ENCODE assay signal across 19 cellular contexts in genomic region chr2:46066116-46066515, GRCh38.
A peak's percentile ranks its signal among the peaks of the same experiment; 100 is the strongest.
DNase-seq lines count a peak whose midpoint lies in the region; ATAC-seq and TF ChIP-seq lines count a peak whose summit lies in the region.
"Had no signal": no experiment of that assay in that cellular context is flagged by ENCODE, and none has a peak within 500 bp of the region (broad histone marks: within the 10 kb centered on the region; RNA-seq: fewer than 3 reads in every experiment).

No MANE protein-coding gene starts in this region.

- peak overlapping the region in 1 of 2 experiments; percentile 44 for H3K14ac ChIP-seq in mesenchymal stem cell (ENCODE audit: low read length in 2 of 2)

- H2AK5ac ChIP-seq in mesenchymal stem cell (ENCODE audit: low read length, severe bottlenecking): peak overlapping the region; percentile 89

- peak overlapping the region in 1 of 2 experiments; percentile 3 for H3K18ac ChIP-seq in mesenchymal stem cell (ENCODE audit: low read depth in 1 of 2, low read length in 2 of 2)

- H3K36me3 ChIP-seq in ACC112 (ENCODE audit: insufficient read depth, low read length): no peaks in the 10 kb centered on the region
- no peaks in the 10 kb centered on the region for H3K36me3 ChIP-seq in mesenchymal stem cell (ENCODE audit: control insufficient read depth in 1 of 2, insufficient read depth in 2 of 2, low read depth in 1 of 2, low read length in 2 of 2)
- H3K36me3 ChIP-seq in PC-3 (ENCODE audit: low read depth, low read length): no peaks in the 10 kb centered on the region
- H3K36me3 ChIP-seq: Peyer's patch, SJCRH30, tibial nerve had no signal

- no peak overlapping the region for H3K9ac ChIP-seq in mesenchymal stem cell (ENCODE audit: low read length)
- no peak overlapping the region for H3K9ac ChIP-seq in PC-3 (ENCODE audit: low read length)

- H3K23ac ChIP-seq in mesenchymal stem cell (ENCODE audit: low read length in 2 of 2): no peak overlapping the region

- no peaks in the 10 kb centered on the region for H3K27me3 Mint-ChIP-seq in T-helper 17 cell
- H3K27me3 Mint-ChIP-seq in stimulated activated memory B cell treated with anti-CD40 and anti-IgM and Interleukin-4, amounts not matched to agents 10 μg/mL and 1 μg/mL and 100 μg/mL, for 72 hours: no peaks in the 10 kb centered on the region
- H3K27me3 Mint-ChIP-seq: CD4-positive, alpha-beta T cell had no signal

- no peaks in the 10 kb centered on the region for H3K9me3 Mint-ChIP-seq in stimulated activated memory B cell treated with anti-CD40 and anti-IgM and Interleukin-4, amounts not matched to agents 10 μg/mL and 1 μg/mL and 100 μg/mL, for 72 hours
- H3K9me3 Mint-ChIP-seq: CD4-positive, alpha-beta T cell; naive thymus-derived CD8-positive, alpha-beta T cell had no signal

- H3K79me2 ChIP-seq in ACC112 (ENCODE audit: control insufficient read depth, insufficient read depth, low read length, unreplicated experiment) (no peaks in the 10 kb centered on the region), PC-3 (ENCODE audit: low read length) (no peaks in the 10 kb centered on the region)

- H3K27ac ChIP-seq in ACC112 (ENCODE audit: low read depth, low read length) (peak overlapping the region; percentile 89; the same call in 1 of the 2 replicates), mesenchymal stem cell (ENCODE audit: low read length, poor library complexity, severe bottlenecking) (no peak overlapping the region), PC-3 (ENCODE audit: low read length) (no peak overlapping the region)
- H3K27ac ChIP-seq: Peyer's patch, SJCRH30, tibial nerve had no signal

- H3K27ac Mint-ChIP-seq in T-helper 17 cell: peak overlapping the region; percentile 51
- no peak overlapping the region for H3K27ac Mint-ChIP-seq in stimulated activated memory B cell treated with anti-CD40 and anti-IgM and Interleukin-4, amounts not matched to agents 10 μg/mL and 1 μg/mL and 100 μg/mL, for 72 hours
- H3K27ac Mint-ChIP-seq: CD4-positive, alpha-beta T cell; naive thymus-derived CD8-positive, alpha-beta T cell had no signal

- peak overlapping the region; percentile 79 to 88 for H2BK12ac ChIP-seq in mesenchymal stem cell (ENCODE audit: low read length in 2 of 2)

- no peak for TF ChIP-seq CTCF in PC-3 (conservative IDR thresholded peaks at IDR 0.05; ENCODE audit: low read depth, low read length)

- DNase-seq in EL (peak; percentile 51), T-helper 17 cell (no peak), mesenchymal stem cell (no peak), PC-3 (no peak)
- no peak for DNase-seq in stimulated activated naive CD8-positive, alpha-beta T cell treated with anti-CD3 and anti-CD28 coated beads, Interleukin-15, Interleukin-2, amounts not matched to agents 100 U/mL and 50 U/mL, for 24 hours
- DNase-seq: activated CD4-positive, alpha-beta T cell treated with anti-CD3 and anti-CD28 coated beads, Interleukin-2, amount 50 U/mL, for 4 hours; activated naive CD4-positive, alpha-beta T cell treated with anti-CD3 and anti-CD28 coated beads, Interleukin-2, amount 50 U/mL, for 16 hours; caudate nucleus; CD4-positive, alpha-beta T cell; islet precursor cell; naive thymus-derived CD8-positive, alpha-beta T cell; NCI-H2029 treated with DMSO at 0.1 percent for 48 hours; NCI-H526 treated with DMSO at 0.1 percent for 48 hours; occipital lobe; Peyer's patch; SJCRH30 had no signal

- POLR2A ChIA-PET in PC-3 (lab: Charles Lee; ENCODE audit: unreplicated experiment): no interaction called here

- no peaks in the 10 kb centered on the region for H3K9me2 ChIP-seq in PC-3 (replicated peaks; ENCODE audit: low read length)

- H3K27me3 ChIP-seq in ACC112 (ENCODE audit: insufficient read depth, low read length) (no peaks in the 10 kb centered on the region), mesenchymal stem cell (ENCODE audit: control insufficient read depth in 1 of 2, insufficient read depth in 1 of 2, low read length in 2 of 2) (no peaks in the 10 kb centered on the region), PC-3 (ENCODE audit: low read length) (no peaks in the 10 kb centered on the region)
- H3K27me3 ChIP-seq: Peyer's patch, SJCRH30, tibial nerve had no signal

- peaks cover 16% of the 10 kb centered on the region for H3K4me1 Mint-ChIP-seq in T-helper 17 cell
- peaks cover 6% of the 10 kb centered on the region for H3K4me1 Mint-ChIP-seq in stimulated activated memory B cell treated with anti-CD40 and anti-IgM and Interleukin-4, amounts not matched to agents 10 μg/mL and 1 μg/mL and 100 μg/mL, for 72 hours

- H3K36me3 Mint-ChIP-seq in T-helper 17 cell (ENCODE audit: low read depth): peaks cover 2% of the 10 kb centered on the region
- H3K36me3 Mint-ChIP-seq in stimulated activated memory B cell treated with anti-CD40 and anti-IgM and Interleukin-4, amounts not matched to agents 10 μg/mL and 1 μg/mL and 100 μg/mL, for 72 hours: peaks cover 18% of the 10 kb centered on the region
- H3K36me3 Mint-ChIP-seq: naive thymus-derived CD8-positive, alpha-beta T cell had no signal

- no peak overlapping the region for H2BK5ac ChIP-seq in mesenchymal stem cell (ENCODE audit: low read depth, low read length, poor library complexity, severe bottlenecking)

- H4K91ac ChIP-seq in mesenchymal stem cell (ENCODE audit: low read length): no peak overlapping the region

- CTCF ChIA-PET in PC-3 (lab: Charles Lee): no interaction called here

- intact Hi-C loops in PC-3 (cut with micrococcal nuclease): no loop called here

- no peak overlapping the region for H2AFZ ChIP-seq in ACC112 (ENCODE audit: low read length, unreplicated experiment)
- no peak overlapping the region for H2AFZ ChIP-seq in mesenchymal stem cell (ENCODE audit: low read depth, low read length)
- H2AFZ ChIP-seq in PC-3 (ENCODE audit: low read length): no peak overlapping the region

- no peak overlapping the region for H2BK120ac ChIP-seq in mesenchymal stem cell (ENCODE audit: low read depth, low read length)

- no peaks in the 10 kb centered on the region for H3K9me3 ChIP-seq in T-helper 17 cell (ENCODE audit: control insufficient read depth, low read length, poor library complexity, severe bottlenecking)
- H3K9me3 ChIP-seq in mesenchymal stem cell (ENCODE audit: control insufficient read depth, low read length): no peaks in the 10 kb centered on the region
- no peaks in the 10 kb centered on the region for H3K9me3 ChIP-seq in PC-3 (ENCODE audit: low read length)
- H3K9me3 ChIP-seq: Peyer's patch, SJCRH30, tibial nerve had no signal

- H3K4me1 ChIP-seq in ACC112 (ENCODE audit: control insufficient read depth, insufficient read depth, low read length, unreplicated experiment) (peaks cover 29% of the 10 kb centered on the region), mesenchymal stem cell (ENCODE audit: control insufficient read depth, insufficient read depth, low read depth, low read length) (peaks cover 11% of the 10 kb centered on the region), PC-3 (ENCODE audit: insufficient read depth, low read length) (peaks cover 13% of the 10 kb centered on the region; the same call in 1 of the 2 replicates)
- H3K4me1 ChIP-seq: Peyer's patch had no signal

- no peaks in the 10 kb centered on the region for H4K20me1 ChIP-seq in PC-3 (ENCODE audit: low read length)

- H3K4me3 ChIP-seq in ACC112 (ENCODE audit: low read depth, low read length): no peak overlapping the region
- H3K4me3 ChIP-seq in mesenchymal stem cell (ENCODE audit: insufficient read depth in 1 of 2, low read depth in 1 of 2, low read length in 2 of 2): no peak overlapping the region
- no peak overlapping the region for H3K4me3 ChIP-seq in PC-3 (ENCODE audit: low read length)
- H3K4me3 ChIP-seq: Peyer's patch, SJCRH30, tibial nerve had no signal

- peaks cover 1% of the 10 kb centered on the region for H3K79me1 ChIP-seq in mesenchymal stem cell (replicated peaks; ENCODE audit: low read length, poor library complexity, severe bottlenecking)

- no peak overlapping the region for H3K4ac ChIP-seq in mesenchymal stem cell (ENCODE audit: low read depth in 1 of 2, low read length in 2 of 2)

- no peak overlapping the region for H3K4me3 Mint-ChIP-seq in T-helper 17 cell
- H3K4me3 Mint-ChIP-seq in stimulated activated memory B cell treated with anti-CD40 and anti-IgM and Interleukin-4, amounts not matched to agents 10 μg/mL and 1 μg/mL and 100 μg/mL, for 72 hours: no peak overlapping the region
- H3K4me3 Mint-ChIP-seq: CD4-positive, alpha-beta T cell; naive thymus-derived CD8-positive, alpha-beta T cell had no signal

- ATAC-seq in T-helper 17 cell (no peak), PC-3 (no peak)
- ATAC-seq in stimulated activated memory B cell treated with anti-CD40 and anti-IgM and Interleukin-4, amounts not matched to agents 10 μg/mL and 1 μg/mL and 100 μg/mL, for 72 hours: no peak
- ATAC-seq in stimulated activated naive CD8-positive, alpha-beta T cell treated with anti-CD3 and anti-CD28 coated beads, Interleukin-15, Interleukin-2, amounts not matched to agents 100 U/mL and 50 U/mL, for 24 hours: no peak
- ATAC-seq: naive thymus-derived CD8-positive, alpha-beta T cell had no signal

- H2BK15ac ChIP-seq in mesenchymal stem cell (ENCODE audit: low read depth, poor library complexity, severe bottlenecking): no peak overlapping the region

- no TSS peak for BruUV-seq in PC-3 (replicated peaks; lab: Mats Ljungman, UMichigan)

- no peaks in the 10 kb centered on the region for H3F3A ChIP-seq in PC-3 (ENCODE audit: low read length, unreplicated experiment)

- no peak overlapping the region for H3K4me2 ChIP-seq in mesenchymal stem cell (ENCODE audit: low read length, poor library complexity, severe bottlenecking)
- H3K4me2 ChIP-seq in PC-3 (ENCODE audit: low read length): no peak overlapping the region

- no peak overlapping the region for H4K8ac ChIP-seq in mesenchymal stem cell (ENCODE audit: low read length)

- WGBS in mesenchymal stem cell: no CpG with 5 or more reads among the region's 3 CpGs
